ENCODE assay signal across 6 cellular contexts in genomic region chr19:1237027-1237659, GRCh38. TPM values are rescaled to one million over a fixed set of nuclear protein-coding genes. Genes with fewer than 3 reads are reported as not detected.
DNase-seq lines count a peak whose midpoint lies in the region; TF ChIP-seq lines count a peak whose summit lies in the region.

No MANE protein-coding gene starts in this region.

- no peaks in the 10 kb centered on the region for H3K9me3 ChIP-seq in HUES48 (ENCODE audit: control insufficient read depth, insufficient read depth, low read length)
- peaks cover 3% of the 10 kb centered on the region for H3K9me3 ChIP-seq in trophoblast cell (ENCODE audit: insufficient read depth, low read depth, low read length)

- no peak overlapping the region for H3K27ac Mint-ChIP-seq in chondrocyte (ENCODE audit: unreplicated experiment)

- H4K8ac ChIP-seq in trophoblast cell (ENCODE audit: low read depth, low read length): peak overlapping the region; percentile 40

- no peak overlapping the region for H2BK5ac ChIP-seq in trophoblast cell (ENCODE audit: low read depth, low read length, poor library complexity)

- H3K4ac ChIP-seq in trophoblast cell (ENCODE audit: low read depth, low read length): peak overlapping the region; percentile 49

- H2BK120ac ChIP-seq in trophoblast cell (ENCODE audit: insufficient read depth, low read length, poor library complexity): no peak overlapping the region

- H2AFZ ChIP-seq in trophoblast cell (ENCODE audit: insufficient read depth, low read length, poor library complexity): peak overlapping the region; percentile 48

- H3K27me3 ChIP-seq in HUES48 (ENCODE audit: control insufficient read depth, insufficient read depth, low read length) (no peaks in the 10 kb centered on the region), trophoblast cell (ENCODE audit: insufficient read depth, low read length) (no peaks in the 10 kb centered on the region)

- peak overlapping the region; percentile 78 for H3K4me3 ChIP-seq in HUES48 (ENCODE audit: low read depth, low read length)
- H3K4me3 ChIP-seq in trophoblast cell (ENCODE audit: low read depth, low read length): peak overlapping the region; percentile 83

- H3K79me1 ChIP-seq in trophoblast cell (ENCODE audit: low read length): peaks cover 13% of the 10 kb centered on the region

- H3K9ac ChIP-seq in HUES48 (ENCODE audit: low read depth, low read length): no peak overlapping the region
- peak overlapping the region; percentile 77 for H3K9ac ChIP-seq in trophoblast cell (ENCODE audit: low read length)

- H3K4me1 Mint-ChIP-seq in chondrocyte (ENCODE audit: low read depth): peaks cover 22% of the 10 kb centered on the region

- H3K27ac ChIP-seq in HUES48 (ENCODE audit: low read depth, low read length) (no peak overlapping the region), trophoblast cell (ENCODE audit: low read depth, low read length) (no peak overlapping the region)

- DNase-seq in chondrocyte (ENCODE audit: low spot score) (no peak), trophoblast cell (no peak), Kasumi-1 (lab: John Stamatoyannopoulos, UW) (no peak), activated gamma-delta T cell treated with Interleukin-2 at 50 U/mL for 16 hours (no peak), MV-4-11 (lab: John Stamatoyannopoulos, UW) (no peak)

- H3K27me3 Mint-ChIP-seq in chondrocyte (ENCODE audit: low read depth): no peaks in the 10 kb centered on the region

- no CpG with 5 or more reads among the region's 60 CpGs for WGBS in trophoblast cell (ENCODE audit: extremely low coverage, insufficient coverage, insufficient read length)

- H3K23ac ChIP-seq in trophoblast cell (ENCODE audit: low read length): no peak overlapping the region

- no peak overlapping the region for H2AK5ac ChIP-seq in trophoblast cell (ENCODE audit: low read length)

- H4K91ac ChIP-seq in trophoblast cell (ENCODE audit: low read depth, low read length): peak overlapping the region; percentile 53

- no peak overlapping the region for H2BK12ac ChIP-seq in trophoblast cell (ENCODE audit: low read length)

- peak overlapping the region; percentile 55 for H3K18ac ChIP-seq in trophoblast cell (ENCODE audit: low read length)

- peak overlapping the region; percentile 0 for H4K12ac ChIP-seq in trophoblast cell (ENCODE audit: low read depth, low read length)

- H3K4me1 ChIP-seq in HUES48 (ENCODE audit: control insufficient read depth, insufficient read depth, low read length) (0 out of 2 replicates have a peak, but pooled peaks cover 5% of the 10 kb centered on the region), trophoblast cell (ENCODE audit: control insufficient read depth in 1 of 2, insufficient read depth in 2 of 2, low read length in 2 of 2) (peaks cover 7 to 22% of the 10 kb centered on the region in 2 experiments)

- H3K79me2 ChIP-seq in trophoblast cell (ENCODE audit: control insufficient read depth, insufficient read depth, low read length, poor library complexity): peaks cover 6% of the 10 kb centered on the region

- peaks cover 37% of the 10 kb centered on the region for H3K36me3 ChIP-seq in HUES48 (ENCODE audit: control insufficient read depth, insufficient read depth, low read length)
- peaks cover 30 to 31% of the 10 kb centered on the region in 2 experiments for H3K36me3 ChIP-seq in trophoblast cell (ENCODE audit: control insufficient read depth in 1 of 2, insufficient read depth in 2 of 2, low read length in 2 of 2)

- peak overlapping the region; percentile 47 for H3K14ac ChIP-seq in trophoblast cell (ENCODE audit: low read length)

- no peaks in the 10 kb centered on the region for H3K36me3 Mint-ChIP-seq in chondrocyte (ENCODE audit: low read depth)

- TF ChIP-seq CTCF in chondrocyte (IDR thresholded peaks at IDR 0.05): no peak

- H3K4me3 Mint-ChIP-seq in chondrocyte (ENCODE audit: unreplicated experiment): peak overlapping the region; percentile 65

- peak overlapping the region; percentile 98 for H3K4me2 ChIP-seq in trophoblast cell (ENCODE audit: low read length)

- H3K9me3 Mint-ChIP-seq in chondrocyte (ENCODE audit: low read depth): no peaks in the 10 kb centered on the region

RNA-seq across cellular contexts. Expression of gene CBARP, which starts 0.7 kb away (rescaled TPM):
- total RNA-seq in chondrocyte: 4.8 to 9.0 TPM (median 7.6 TPM) in 3 replicates
- 3.7 and 4.2 TPM in 2 replicates for polyA plus RNA-seq in trophoblast cell (2013)

RNA-seq across cellular contexts. Expression of gene ATP5F1D, which starts 4.4 kb away (rescaled TPM):
- total RNA-seq in chondrocyte: 110 to 125 TPM (median 122 TPM) in 3 replicates
- polyA plus RNA-seq in trophoblast cell (2013): 106 and 107 TPM in 2 replicates

RNA-seq across cellular contexts. Expression of gene MIDN, which starts 11.2 kb away (rescaled TPM):
- total RNA-seq in chondrocyte: 64.5 to 75.3 TPM (median 68.3 TPM) in 3 replicates
- 159 and 165 TPM in 2 replicates for polyA plus RNA-seq in trophoblast cell (2013)

RNA-seq across cellular contexts. Expression of gene STK11, which starts 31.6 kb away (rescaled TPM):
- total RNA-seq in chondrocyte: 41.1 to 44.5 TPM (median 42.3 TPM) in 3 replicates
- 32.9 and 33.1 TPM in 2 replicates for polyA plus RNA-seq in trophoblast cell (2013)

RNA-seq across cellular contexts. Expression of gene CIRBP, which starts 32.0 kb away (rescaled TPM):
- 295 to 320 TPM (median 303 TPM) in 3 replicates for total RNA-seq in chondrocyte
- polyA plus RNA-seq in trophoblast cell (2013): 116 and 120 TPM in 2 replicates
